ENCODE assay signal across 16 cellular contexts in the genomic region with DNA sequence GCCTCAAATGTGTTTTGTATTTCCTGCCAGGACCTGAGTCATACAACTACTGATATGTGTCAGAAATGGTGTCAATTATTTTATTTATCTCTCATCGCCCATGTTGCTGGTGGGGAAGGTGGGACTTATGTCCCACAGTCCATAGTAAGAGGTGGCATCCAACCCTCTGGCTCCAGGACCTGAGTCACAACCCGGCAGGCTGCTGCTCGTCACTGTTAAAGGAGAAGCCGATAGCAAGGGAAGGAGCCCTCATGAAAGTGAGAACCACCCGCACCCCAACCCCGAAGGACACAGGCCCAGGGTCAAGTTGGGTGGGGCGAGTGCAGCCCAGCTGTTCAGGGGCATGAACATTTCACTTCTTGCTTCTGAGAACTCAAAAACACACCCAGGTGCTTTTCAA.
"Had no signal": no experiment of that assay in that cellular context is flagged by ENCODE, and none has a peak within 500 bp of the region (broad histone marks: within the 10 kb centered on the region; RNA-seq: fewer than 3 reads in every experiment).

No MANE protein-coding gene starts in this region.

- H3K27ac ChIP-seq: gastroesophageal sphincter, left ventricle myocardium inferior, SK-N-MC had no signal

- H3K4me3 ChIP-seq: gastroesophageal sphincter, left ventricle myocardium inferior, SK-N-MC had no signal

- H3K9me3 Mint-ChIP-seq: activated CD8-positive, alpha-beta T cell treated with anti-CD3 and anti-CD28 coated beads for 36 hours; activated naive CD8-positive, alpha-beta T cell treated with anti-CD3 and anti-CD28 coated beads, Interleukin-2, amount 10 ng/mL, durations not matched to agents 7 days and 5 days; activated T-cell treated with anti-CD3 and anti-CD28 coated beads, Interleukin-2, amount 50 U/mL, for 72 hours; naive thymus-derived CD8-positive, alpha-beta T cell had no signal

- H3K9me3 ChIP-seq: gastroesophageal sphincter, left ventricle myocardium inferior had no signal

- H3K36me3 Mint-ChIP-seq: activated naive CD8-positive, alpha-beta T cell treated with anti-CD3 and anti-CD28 coated beads, Interleukin-2, amount 10 ng/mL, durations not matched to agents 7 days and 5 days; brain; naive thymus-derived CD8-positive, alpha-beta T cell had no signal

- H3K27me3 Mint-ChIP-seq: activated CD8-positive, alpha-beta T cell treated with anti-CD3 and anti-CD28 coated beads for 36 hours; brain; naive thymus-derived CD8-positive, alpha-beta T cell had no signal

- DNase-seq: activated CD8-positive, alpha-beta T cell treated with anti-CD3 and anti-CD28 coated beads for 36 hours; activated naive CD4-positive, alpha-beta T cell; activated naive CD8-positive, alpha-beta T cell treated with anti-CD3 and anti-CD28 coated beads, Interleukin-2, amount 10 ng/mL, durations not matched to agents 7 days and 5 days; activated T-cell treated with anti-CD3 and anti-CD28 coated beads, Interleukin-2, amount 50 U/mL, for 72 hours; cerebellar nuclear complex; effector memory CD4-positive, alpha-beta T cell; left ventricle myocardium inferior; naive thymus-derived CD8-positive, alpha-beta T cell; nucleus accumbens; retina; T-helper 1 cell; T1000 had no signal

- H3K4me1 Mint-ChIP-seq: brain had no signal

- H3K36me3 ChIP-seq: gastroesophageal sphincter, left ventricle myocardium inferior had no signal

- H3K27ac Mint-ChIP-seq: activated CD8-positive, alpha-beta T cell treated with anti-CD3 and anti-CD28 coated beads for 36 hours; activated naive CD8-positive, alpha-beta T cell treated with anti-CD3 and anti-CD28 coated beads, Interleukin-2, amount 10 ng/mL, durations not matched to agents 7 days and 5 days; activated T-cell treated with anti-CD3 and anti-CD28 coated beads, Interleukin-2, amount 50 U/mL, for 72 hours had no signal

- FAIRE-seq: islet of Langerhans had no signal

- ATAC-seq: activated CD8-positive, alpha-beta T cell treated with anti-CD3 and anti-CD28 coated beads for 36 hours; activated T-cell treated with anti-CD3 and anti-CD28 coated beads, Interleukin-2, amount 50 U/mL, for 72 hours; gastroesophageal sphincter; naive thymus-derived CD8-positive, alpha-beta T cell had no signal

- H3K4me3 Mint-ChIP-seq: activated CD8-positive, alpha-beta T cell treated with anti-CD3 and anti-CD28 coated beads for 36 hours; activated naive CD8-positive, alpha-beta T cell treated with anti-CD3 and anti-CD28 coated beads, Interleukin-2, amount 10 ng/mL, durations not matched to agents 7 days and 5 days; activated T-cell treated with anti-CD3 and anti-CD28 coated beads, Interleukin-2, amount 50 U/mL, for 72 hours; brain had no signal
